In the genomic region with DNA sequence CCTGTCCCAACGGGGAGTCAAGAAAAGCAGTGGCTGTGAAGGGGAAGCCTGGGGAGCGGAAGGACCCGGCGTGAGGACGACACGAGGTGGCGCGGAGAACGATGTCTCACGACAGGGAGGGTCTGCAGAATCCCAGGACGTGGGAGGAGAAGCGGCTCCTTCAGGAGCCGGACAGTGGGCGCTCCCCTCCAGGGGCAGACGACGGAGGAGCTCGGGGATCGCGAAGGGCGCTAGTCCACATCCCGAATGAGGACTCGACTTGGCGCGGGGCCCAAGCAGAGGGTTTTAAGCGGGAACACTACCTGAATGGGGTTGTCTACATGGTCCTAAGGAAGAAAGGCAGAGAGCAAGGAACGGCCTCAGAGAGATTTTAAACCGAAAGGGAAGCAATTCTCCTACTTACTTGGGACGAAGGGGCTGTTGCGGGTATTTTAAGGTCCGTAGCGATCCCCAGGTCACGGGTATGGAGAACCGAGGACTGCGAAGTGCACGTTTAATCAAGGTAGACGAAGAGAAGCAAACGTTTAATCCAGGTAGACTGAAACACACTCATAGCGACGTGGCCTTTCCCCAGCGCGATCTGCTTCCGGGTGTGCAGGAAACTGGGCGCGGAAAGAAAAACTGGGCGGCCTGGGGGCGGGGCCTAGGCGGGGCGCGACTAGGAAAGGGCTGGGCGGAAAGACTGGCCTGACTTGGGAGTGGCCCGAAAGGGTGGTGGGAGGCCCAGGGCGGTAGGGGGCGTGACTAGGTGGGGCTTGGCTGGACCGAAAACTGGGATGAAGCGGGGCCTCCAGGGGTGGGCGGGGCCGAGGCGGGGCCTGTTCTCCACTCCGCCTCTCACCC, we compare ENCODE assay signal across 8 cellular contexts. TPM values are rescaled to one million over a fixed set of nuclear protein-coding genes. Genes with fewer than 3 reads are reported as not detected.
DNase-seq lines count a peak whose midpoint lies in the region; ATAC-seq and TF ChIP-seq lines count a peak whose summit lies in the region.

A gene (minus strand): TSS at position 594 of the 843 bp plus-strand sequence. CDS start 10,964 bp downstream, outside the sequence.

- H3K4me3 ChIP-seq in NB4 (ENCODE audit: low read depth, low read length): peak within 1 kb of the TSS; percentile 94
- peak within 1 kb of the TSS; percentile 86 for H3K4me3 ChIP-seq in ovary
- peak within 1 kb of the TSS; percentile 68 to 89 for H3K4me3 ChIP-seq in testis

- peak; percentile 93 for DNase-seq in D341Med (ENCODE audit: low spot score)
- peak; percentile 94 for DNase-seq in NB4 (ENCODE audit: low read depth)
- peak; percentile 66 for DNase-seq in T follicular helper cell (ENCODE audit: low read depth)
- DNase-seq in activated naive CD8-positive, alpha-beta T cell treated with anti-CD3 and anti-CD28 coated beads, Interleukin-2, amount 50 U/mL, for 16 hours (ENCODE audit: low read depth, low spot score): peak; percentile 77
- peak; percentile 96 for DNase-seq in Right ventricle myocardium superior
- DNase-seq in ovary: peak; percentile 97 to 98 (median 98)
- peak; percentile 96 for DNase-seq in testis

- H3K27me3 ChIP-seq in ovary (no peaks in the 10 kb centered on the region), testis (no peaks in the 10 kb centered on the region)

- peak within 1 kb of the TSS in 1 of 2 donors; percentile 16 for H3K27ac ChIP-seq in ovary
- H3K27ac ChIP-seq in testis: peak within 1 kb of the TSS; percentile 33 to 38

- peaks cover 6% of the 10 kb centered on the region for H3K4me1 ChIP-seq in ovary (ENCODE audit: insufficient read depth)
- H3K4me1 ChIP-seq in testis: peaks cover 10% of the 10 kb centered on the region

- H3K9me3 ChIP-seq in ovary (peaks cover 0 to 14% of the 10 kb centered on the region in 2 donors), testis (no peaks in the 10 kb centered on the region)

- ATAC-seq in GM21825 (IDR thresholded peaks at IDR 0.05; ENCODE audit: unreplicated experiment) (peak; percentile 96), Right ventricle myocardium superior (ENCODE audit: poor library complexity) (peak; percentile 100)

- TF ChIP-seq EP300 in ovary (IDR thresholded peaks at IDR 0.05): no peak

- intact Hi-C loops in Right ventricle myocardium superior (cut with DNase I): no loop called here
- intact Hi-C loops in ovary (cut with DNase I): no loop called here
- intact Hi-C loops in testis (cut with DNase I; ENCODE audit: low total_unique reads): no loop called here

- WGBS in ovary, 3 donors: 0 to 1% (median 0%) methylated on average over 59 of the region's 59 CpGs
- WGBS in testis, 2 donors: 0% methylated on average over 46 to 59 of the region's 59 CpGs

- H3K36me3 ChIP-seq in ovary (no peaks in the 10 kb centered on the region), testis (ENCODE audit: low read depth, missing control alignments) (no peaks in the 10 kb centered on the region)

- TF ChIP-seq CTCF in NB4 (IDR thresholded peaks at IDR 0.05; ENCODE audit: low read depth, low read length) (no peak), ovary (IDR thresholded peaks at IDR 0.05) (no peak), testis (IDR thresholded peaks at IDR 0.05) (no peak)

- TF ChIP-seq POLR2A in NB4 (IDR thresholded peaks at IDR 0.05; ENCODE audit: extremely low read depth, insufficient read length) (peak; percentile 73), ovary (IDR thresholded peaks at IDR 0.05) (peak; percentile 29), testis (IDR thresholded peaks at IDR 0.05) (no peak)

RNA-seq across cellular contexts. Expression of the gene that starts here (rescaled TPM):
- 5.2 TPM for total RNA-seq in Right ventricle myocardium superior
- 10 to 100 TPM; 13.2 to 33.9 (median 24.2) TPM for total RNA-seq in ovary
- 10 to 100 TPM; 13.8 to 19.1 TPM for polyA plus RNA-seq in ovary
- 10 to 100 TPM; 26.9 to 27.0 TPM for total RNA-seq in testis
- 8.5 TPM for polyA plus RNA-seq in testis (ENCODE audit: insufficient read depth, low read depth, low replicate concordance)
